21 cellular contexts compared by ENCODE assay signal in genomic region chr9:18384066-18384465, GRCh38.
"Had no signal": no experiment of that assay in that cellular context is flagged by ENCODE, and none has a peak within 500 bp of the region (broad histone marks: within the 10 kb centered on the region; RNA-seq: fewer than 3 reads in every experiment).

No MANE protein-coding gene starts in this region.

- H3K36me3 ChIP-seq: esophagus squamous epithelium, neutrophil, pancreas, right lobe of liver, thoracic aorta had no signal

- H3K4me1 ChIP-seq: esophagus squamous epithelium, pancreas, right lobe of liver had no signal

- H3K4me2 ChIP-seq: hepatocyte had no signal

- H3K27me3 ChIP-seq: esophagus squamous epithelium, hepatocyte, neutrophil, pancreas, right lobe of liver had no signal

- ATAC-seq: activated T-cell treated with anti-CD3 and anti-CD28 coated beads, Interleukin-2, amount 50 U/mL, for 72 hours; natural killer cell treated with Interleukin-12 subunit alpha and Interleukin-12 subunit beta and Interleukin-15 and Interleukin-18, amount 100 ng/mL, for 72 hours; pancreas; right lobe of liver had no signal

- FAIRE-seq: bronchial epithelial cell, pancreas, small intestine had no signal

- H2AFZ ChIP-seq: hepatocyte had no signal

- DNase-seq: activated CD4-positive, alpha-beta T cell treated with anti-CD3 and anti-CD28 coated beads for 1 hour; activated CD4-positive, alpha-beta T cell treated with anti-CD3 and anti-CD28 coated beads, Interleukin-2, amount 50 U/mL, for 4 hours; activated gamma-delta T cell; activated T-cell treated with anti-CD3 and anti-CD28 coated beads, Interleukin-2, amount 50 U/mL, for 72 hours; cerebellar nuclear complex; cortex of kidney; effector memory CD4-positive, alpha-beta T cell; esophagus squamous epithelium; foreskin fibroblast; pancreas; right lobe of liver; small intestine; stimulated activated CD4-positive, alpha-beta T cell treated with anti-CD3 and anti-CD28 coated beads, Interleukin-15, amount 100 ng/mL, for 24 hours; stimulated activated CD4-positive, alpha-beta T cell treated with anti-CD3 and anti-CD28 coated beads, Interleukin-4, amount 100 ng/mL, for 1 hour; T1000 had no signal

- H3K9me3 ChIP-seq: esophagus squamous epithelium, neutrophil, pancreas, right lobe of liver, thoracic aorta had no signal

- H3K4me3 ChIP-seq: esophagus squamous epithelium, hepatocyte, pancreas, right lobe of liver, thoracic aorta had no signal

- H3K27ac ChIP-seq: esophagus squamous epithelium, hepatocyte, neutrophil, pancreas, right lobe of liver, thoracic aorta, VCaP had no signal

- H3K79me2 ChIP-seq: hepatocyte had no signal
